21 cellular contexts compared by ENCODE assay signal in the genomic region with DNA sequence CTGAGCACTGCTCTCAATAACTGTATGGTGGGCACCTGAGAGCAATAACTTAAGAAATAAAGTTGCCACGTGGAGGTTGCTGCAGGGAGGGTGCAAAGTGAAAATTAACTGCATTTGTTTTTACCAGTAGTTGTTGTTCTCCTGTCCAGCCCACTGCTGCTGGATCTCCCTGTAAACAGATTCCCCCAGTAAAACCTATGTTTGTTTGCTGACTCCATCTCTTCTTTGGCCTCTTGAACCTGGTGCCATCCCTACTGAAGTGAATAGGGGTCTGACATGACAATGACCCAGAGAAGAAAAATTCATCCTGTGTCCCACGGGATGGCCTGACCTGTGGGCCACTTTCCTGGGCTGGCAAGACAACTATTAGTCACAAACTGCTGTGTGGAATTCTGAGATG. TPM values are rescaled to one million over a fixed set of nuclear protein-coding genes. Genes with fewer than 3 reads are reported as not detected.
DNase-seq lines count a peak whose midpoint lies in the region; ATAC-seq and TF ChIP-seq lines count a peak whose summit lies in the region.
"Had no signal": no experiment of that assay in that cellular context is flagged by ENCODE, and none has a peak within 500 bp of the region (broad histone marks: within the 10 kb centered on the region; RNA-seq: fewer than 3 reads in every experiment).

No MANE protein-coding gene starts in this region.

- peak; percentile 59 for DNase-seq in PC-3
- DNase-seq in esophagus muscularis mucosa (ENCODE audit: extremely low spot score), result peak; percentile 88
- no peak for DNase-seq in right lobe of liver
- DNase-seq in smooth muscle cell (lab: John Stamatoyannopoulos, UW; ENCODE audit: unreplicated experiment), result no peak
- DNase-seq in NCI-H2171 treated with DMSO at 0.1 percent for 48 hours (lab: John Stamatoyannopoulos, UW), result no peak
- DNase-seq in anterior cingulate cortex (lab: John Stamatoyannopoulos, UW), result no peak
- DNase-seq: 8988T; ACHN; AML-193; C1 segment of cervical spinal cord; Caco-2; CD4-positive, alpha-beta memory T cell; DMS153; DND-41; GOT3; HFFc6 had no signal

- no TSS peak for BruUV-seq in PC-3 (replicated peaks; lab: Mats Ljungman, UMichigan)

- H4K20me1 ChIP-seq in PC-3 (ENCODE audit: low read length) (no peaks in the 10 kb centered on the region), smooth muscle cell (ENCODE audit: low read depth) (no peaks in the 10 kb centered on the region)

- peak; percentile 10 for ATAC-seq in PC-3
- no peak for ATAC-seq in right lobe of liver
- ATAC-seq in GM19035 (IDR thresholded peaks at IDR 0.05; ENCODE audit: unreplicated experiment), result no peak
- ATAC-seq: A549, GM12878 had no signal

- H3K9ac ChIP-seq in PC-3 (ENCODE audit: low read length) (peak overlapping the region; percentile 55; the same call in 1 of the 2 replicates), smooth muscle cell (ENCODE audit: low read depth) (no peak overlapping the region)

- peaks cover 25% of the 10 kb centered on the region for H3K4me1 ChIP-seq in PC-3 (ENCODE audit: insufficient read depth, low read length)
- H3K4me1 ChIP-seq in esophagus muscularis mucosa, result no peaks in the 10 kb centered on the region
- H3K4me1 ChIP-seq in right lobe of liver, result peaks cover 0 to 46% (median 12%) of the 10 kb centered on the region in 4 donors
- no peaks in the 10 kb centered on the region for H3K4me1 ChIP-seq in smooth muscle cell (ENCODE audit: low read depth)
- H3K4me1 ChIP-seq: A549, HAP-1 had no signal

- intact Hi-C loops in PC-3 (cut with micrococcal nuclease), result no loop called here
- intact Hi-C loops in esophagus muscularis mucosa (cut with DNase I), result no loop called here
- intact Hi-C loops in right lobe of liver (cut with DNase I), result no loop called here

- H3K4me3 ChIP-seq in PC-3 (ENCODE audit: low read length) (no peak overlapping the region), esophagus muscularis mucosa (no peak overlapping the region), right lobe of liver (peak overlapping the region in 2 of 3 donors; percentile 53 to 65), smooth muscle cell (no peak overlapping the region)
- H3K4me3 ChIP-seq: A549, GM12878, HAP-1 had no signal

- H3K36me3 ChIP-seq in PC-3 (ENCODE audit: low read depth, low read length) (no peaks in the 10 kb centered on the region), esophagus muscularis mucosa (no peaks in the 10 kb centered on the region), right lobe of liver (no peaks in the 10 kb centered on the region), smooth muscle cell (ENCODE audit: low read depth) (no peaks in the 10 kb centered on the region)
- H3K36me3 ChIP-seq: HAP-1 had no signal

- H3F3A ChIP-seq in PC-3 (ENCODE audit: low read length, unreplicated experiment) (peaks cover 7% of the 10 kb centered on the region), smooth muscle cell (ENCODE audit: low read depth) (no peaks in the 10 kb centered on the region)

- H3K4me2 ChIP-seq in PC-3 (ENCODE audit: low read length) (peak overlapping the region; percentile 65), smooth muscle cell (no peak overlapping the region)
- H3K4me2 ChIP-seq: A549 had no signal

- H3K27ac ChIP-seq in PC-3 (ENCODE audit: low read length) (peak overlapping the region; percentile 82), esophagus muscularis mucosa (replicated peaks in 1 of 4) (no peak overlapping the region), right lobe of liver (peak overlapping the region; percentile 72 to 88 (median 78)), smooth muscle cell (ENCODE audit: low read depth) (peak overlapping the region; percentile 75)
- H3K27ac ChIP-seq: A549 had no signal

- H3K27me3 ChIP-seq in PC-3 (ENCODE audit: low read length), result no peaks in the 10 kb centered on the region
- no peaks in the 10 kb centered on the region for H3K27me3 ChIP-seq in esophagus muscularis mucosa
- peaks cover 0 to 3% of the 10 kb centered on the region in 2 donors for H3K27me3 ChIP-seq in right lobe of liver
- no peaks in the 10 kb centered on the region for H3K27me3 ChIP-seq in smooth muscle cell (ENCODE audit: low read depth)

- WGBS in esophagus muscularis mucosa, result 42% methylated on average over 2 of the region's 2 CpGs
- WGBS in right lobe of liver (ENCODE audit: insufficient coverage, low coverage, low lambda C conversion rate, missing lambda C conversion rate), result 36% methylated on average over 2 of the region's 2 CpGs
- 64% methylated on average over 2 of the region's 2 CpGs for WGBS in smooth muscle cell (ENCODE audit: low lambda C conversion rate)

- 0 out of 2 replicates have a peak overlapping the region, but pooled peaks have one; percentile 44 for H2AFZ ChIP-seq in PC-3 (ENCODE audit: low read length)
- no peak overlapping the region for H2AFZ ChIP-seq in smooth muscle cell (ENCODE audit: low read depth)

- no peaks in the 10 kb centered on the region for H3K9me3 ChIP-seq in PC-3 (ENCODE audit: low read length)
- no peaks in the 10 kb centered on the region for H3K9me3 ChIP-seq in esophagus muscularis mucosa
- no peaks in the 10 kb centered on the region for H3K9me3 ChIP-seq in right lobe of liver
- no peaks in the 10 kb centered on the region for H3K9me3 ChIP-seq in smooth muscle cell (replicated peaks; ENCODE audit: low read depth)
- H3K9me3 ChIP-seq: A549, HAP-1 had no signal

- H3K9me2 ChIP-seq in PC-3 (replicated peaks; ENCODE audit: low read length), result no peaks in the 10 kb centered on the region

- CTCF ChIA-PET in PC-3 (lab: Charles Lee), result interaction anchor here (0.6 to 1.7 kb wide), 2 partner anchors 11 to 30 kb away, joined by 5 to 7 read pairs; no protein-coding TSS in a partner anchor

- POLR2A ChIA-PET in PC-3 (lab: Charles Lee; ENCODE audit: unreplicated experiment), result no interaction called here

- TF ChIP-seq CTCF in PC-3 (conservative IDR thresholded peaks at IDR 0.05; ENCODE audit: low read depth, low read length) (no peak), esophagus muscularis mucosa (IDR thresholded peaks at IDR 0.05) (no peak), right lobe of liver (IDR thresholded peaks at IDR 0.05) (no peak), smooth muscle cell (IDR thresholded peaks at IDR 0.05; ENCODE audit: borderline replicate concordance, insufficient read depth, poor library complexity, severe bottlenecking) (no peak)

- TF ChIP-seq POLR2A in esophagus muscularis mucosa (IDR thresholded peaks at IDR 0.05; ENCODE audit: low read depth), result no peak
- no peak for TF ChIP-seq POLR2A in right lobe of liver (IDR thresholded peaks at IDR 0.05)

- no peak for TF ChIP-seq EP300 in esophagus muscularis mucosa (IDR thresholded peaks at IDR 0.05)

- H3K79me2 ChIP-seq in PC-3 (ENCODE audit: low read length), result no peaks in the 10 kb centered on the region
- no peaks in the 10 kb centered on the region for H3K79me2 ChIP-seq in smooth muscle cell (ENCODE audit: low read depth)

RNA-seq across cellular contexts. Expression of a gene that starts 1.7 kb away (rescaled TPM):
- total RNA-seq in PC-3 (2014; rRNA removed) (0.17 TPM in 1 of 2 replicates, not detected in the other), esophagus muscularis mucosa (under 1 TPM in 1 of 4 donors, not detected in 3; 0.06 TPM), right lobe of liver (100 to 1,000 TPM in 3 of 6 experiments, 10 to 100 TPM in 3; 56.4 to 173 (median 94.1) TPM), smooth muscle cell (0.04 TPM in 1 of 2 replicates, not detected in the other)
- not detected in 2 replicates for polyA plus RNA-seq in smooth muscle cell
- total RNA-seq: CD4-positive, alpha-beta memory T cell; GM12878; HFFc6 had no signal
- polyA plus RNA-seq: A549; BJ; CD4-positive, alpha-beta memory T cell; GM12878 had no signal

Comparison
In these comparisons a context has a peak if more than half of its experiments do, and no peak if none do; other contexts are left out.
1. DNase-seq: peak in PC-3 (single experiment) and esophagus muscularis mucosa (single experiment); none in right lobe of liver (0 of 3), smooth muscle cell (single experiment), NCI-H2171 treated with DMSO at 0.1 percent for 48 hours (single experiment) and anterior cingulate cortex (0 of 58).
2. H3K27ac ChIP-seq: peak in PC-3 (single experiment), right lobe of liver (3 of 3) and smooth muscle cell (single experiment); none in esophagus muscularis mucosa (0 of 4).
3. H3K4me3 ChIP-seq: peak in right lobe of liver (2 of 3); none in PC-3 (single experiment), esophagus muscularis mucosa (0 of 4) and smooth muscle cell (single experiment).
4. RNA of a gene that starts 1.7 kb away (total RNA-seq): 56.4 to 173 TPM in right lobe of liver; 0.04 TPM in smooth muscle cell, 0.17 TPM in PC-3 and 0.06 TPM in esophagus muscularis mucosa; every median in the first group is over 10 times any median in the second.